ENCODE assay signal across 13 cellular contexts in genomic region chr1:225460021-225460736, GRCh38. TPM values are rescaled to one million over a fixed set of nuclear protein-coding genes. Genes with fewer than 3 reads are reported as not detected.
DNase-seq lines count a peak whose midpoint lies in the region; ATAC-seq, FAIRE-seq and TF ChIP-seq lines count a peak whose summit lies in the region.
"Had no signal": no experiment of that assay in that cellular context is flagged by ENCODE, and none has a peak within 500 bp of the region (broad histone marks: within the 10 kb centered on the region; RNA-seq: fewer than 3 reads in every experiment).

No MANE protein-coding gene starts in this region.

- H3K4me1 ChIP-seq in GM23338 (ENCODE audit: insufficient read depth), result peaks cover 29% of the 10 kb centered on the region
- H3K4me1 ChIP-seq in astrocyte (ENCODE audit: insufficient read depth, low read length), result peaks cover 30% of the 10 kb centered on the region
- peaks cover 14% of the 10 kb centered on the region for H3K4me1 ChIP-seq in mucosa of descending colon (ENCODE audit: low read depth)
- no peaks in the 10 kb centered on the region for H3K4me1 ChIP-seq in thyroid gland

- H2AFZ ChIP-seq in GM23338, result no peak overlapping the region
- H2AFZ ChIP-seq in astrocyte (ENCODE audit: low read depth, low read length), result no peak overlapping the region

- H3F3A ChIP-seq in GM23338 (replicated peaks; ENCODE audit: low read depth), result peaks cover 2% of the 10 kb centered on the region; the same call in 1 of the 2 replicates

- H3K4me3 ChIP-seq in AG10803 (ENCODE audit: low read length) (no peak overlapping the region), GM23338 (no peak overlapping the region), astrocyte (ENCODE audit: insufficient read depth, low read depth, low read length) (no peak overlapping the region), mucosa of descending colon (no peak overlapping the region), thyroid gland (replicated peaks in 1 of 3) (no peak overlapping the region)
- H3K4me3 ChIP-seq: left lung had no signal

- no peak overlapping the region for H3K27ac ChIP-seq in GM23338 (ENCODE audit: low read depth)
- H3K27ac ChIP-seq in astrocyte (ENCODE audit: low read depth, low read length), result no peak overlapping the region
- no peak overlapping the region for H3K27ac ChIP-seq in thyroid gland
- H3K27ac ChIP-seq: left lung had no signal

- H3K9ac ChIP-seq in astrocyte (ENCODE audit: low read length), result no peak overlapping the region

- H4K20me1 ChIP-seq in GM23338 (replicated peaks; ENCODE audit: insufficient read depth) (no peaks in the 10 kb centered on the region), astrocyte (ENCODE audit: insufficient read depth, low read length) (no peaks in the 10 kb centered on the region)

- peaks cover 7% of the 10 kb centered on the region; the same call in 2 of the 3 replicates for H3K9me3 Mint-ChIP-seq in GM23338
- H3K9me3 Mint-ChIP-seq in astrocyte (ENCODE audit: unreplicated experiment), result no peaks in the 10 kb centered on the region
- H3K9me3 Mint-ChIP-seq in naive thymus-derived CD8-positive, alpha-beta T cell, result no peaks in the 10 kb centered on the region
- H3K9me3 Mint-ChIP-seq: IgD-negative memory B cell had no signal

- H3K4me2 ChIP-seq in GM23338, result 0 out of 2 replicates have a peak overlapping the region, but pooled peaks have one; percentile 26
- H3K4me2 ChIP-seq in astrocyte (ENCODE audit: low read length), result no peak overlapping the region

- 0 out of 2 replicates have a peak, but pooled peaks have one; percentile 7 for TF ChIP-seq CTCF in AG10803 (conservative IDR thresholded peaks at IDR 0.05; ENCODE audit: low read length)
- no peak for TF ChIP-seq CTCF in GM23338 (conservative IDR thresholded peaks at IDR 0.05; ENCODE audit: low read depth in 2 of 2)
- no peak for TF ChIP-seq CTCF in astrocyte (IDR thresholded peaks at IDR 0.05; ENCODE audit: insufficient read depth, low read depth, low read length)
- TF ChIP-seq CTCF in mucosa of descending colon (IDR thresholded peaks at IDR 0.05), result no peak
- TF ChIP-seq CTCF in thyroid gland (IDR thresholded peaks at IDR 0.05), result no peak

- H3K27me3 Mint-ChIP-seq in GM23338 (ENCODE audit: insufficient read depth, low read depth, poor library complexity), result peaks cover 17% of the 10 kb centered on the region
- H3K27me3 Mint-ChIP-seq in astrocyte (ENCODE audit: low read depth, unreplicated experiment), result peaks cover 5% of the 10 kb centered on the region
- no peaks in the 10 kb centered on the region for H3K27me3 Mint-ChIP-seq in naive thymus-derived CD8-positive, alpha-beta T cell
- H3K27me3 Mint-ChIP-seq: IgD-negative memory B cell had no signal

- H3K79me2 ChIP-seq in GM23338 (replicated peaks; ENCODE audit: insufficient read depth), result no peaks in the 10 kb centered on the region
- no peaks in the 10 kb centered on the region for H3K79me2 ChIP-seq in astrocyte (ENCODE audit: insufficient read depth, low read length)

- no peak for FAIRE-seq in astrocyte (lab: Jason Lieb, UNC)
- FAIRE-seq: GM12892 had no signal

- ATAC-seq in GM23338, result peak; percentile 11
- peak; percentile 38 to 42 for ATAC-seq in naive thymus-derived CD8-positive, alpha-beta T cell
- ATAC-seq in HG02973 (IDR thresholded peaks at IDR 0.05; ENCODE audit: unreplicated experiment), result no peak
- no peak for ATAC-seq in mucosa of descending colon
- ATAC-seq: left lung had no signal

- no peak for DNase-seq in AG10803 (ENCODE audit: low read depth)
- DNase-seq in GM23338 (ENCODE audit: low spot score), result peak; percentile 24
- no peak for DNase-seq in astrocyte (ENCODE audit: low read depth)
- DNase-seq in naive thymus-derived CD8-positive, alpha-beta T cell, result peak in 1 of 10 donors; percentile 19
- DNase-seq in HT-29 (ENCODE audit: low spot score), result no peak
- no peak for DNase-seq in mucosa of descending colon
- DNase-seq in thyroid gland, result no peak
- DNase-seq: cerebellar nuclear complex, foreskin melanocyte, left lung had no signal

- H3K36me3 ChIP-seq in GM23338 (ENCODE audit: insufficient read depth) (no peaks in the 10 kb centered on the region), astrocyte (ENCODE audit: insufficient read depth, low read length) (no peaks in the 10 kb centered on the region), mucosa of descending colon (ENCODE audit: low read depth) (no peaks in the 10 kb centered on the region), thyroid gland (no peaks in the 10 kb centered on the region)
- H3K36me3 ChIP-seq: left lung had no signal

- H3K27me3 ChIP-seq in GM23338 (ENCODE audit: insufficient read depth), result no peaks in the 10 kb centered on the region
- H3K27me3 ChIP-seq in astrocyte (ENCODE audit: insufficient read depth, low read length), result no peaks in the 10 kb centered on the region
- H3K27me3 ChIP-seq in thyroid gland, result no peaks in the 10 kb centered on the region
- H3K27me3 ChIP-seq: left lung had no signal

- H3K36me3 Mint-ChIP-seq in GM23338 (ENCODE audit: low read depth) (no peaks in the 10 kb centered on the region), astrocyte (ENCODE audit: low read depth, unreplicated experiment) (no peaks in the 10 kb centered on the region)
- no peaks in the 10 kb centered on the region for H3K36me3 Mint-ChIP-seq in naive thymus-derived CD8-positive, alpha-beta T cell
- H3K36me3 Mint-ChIP-seq: IgD-negative memory B cell had no signal

- POLR2A ChIA-PET in naive thymus-derived CD8-positive, alpha-beta T cell (lab: Charles Lee), result interaction anchor here (0.7 to 2.5 kb wide), 5 partner anchors 8 to 317 kb away, joined by 3 to 23 read pairs (median 3); partner anchors contain the start of gene SRP9

- TF ChIP-seq POLR2A in thyroid gland (IDR thresholded peaks at IDR 0.05), result no peak

- H3K27ac Mint-ChIP-seq in GM23338, result no peak overlapping the region; the same call in 1 of the 2 replicates
- no peak overlapping the region for H3K27ac Mint-ChIP-seq in astrocyte (ENCODE audit: unreplicated experiment)
- H3K27ac Mint-ChIP-seq in naive thymus-derived CD8-positive, alpha-beta T cell, result peak overlapping the region in 8 of 10 donors; percentile 39 to 91 (median 84)

- peaks cover 46% of the 10 kb centered on the region for H3K4me1 Mint-ChIP-seq in GM23338
- H3K4me1 Mint-ChIP-seq in astrocyte (ENCODE audit: low read depth, unreplicated experiment), result peaks cover 46% of the 10 kb centered on the region
- H3K4me1 Mint-ChIP-seq in naive thymus-derived CD8-positive, alpha-beta T cell, result peaks cover 16 to 47% (median 40%) of the 10 kb centered on the region in 4 donors

- intact Hi-C loops in mucosa of descending colon (cut with DNase I, micrococcal nuclease) (no loop called here), thyroid gland (cut with DNase I) (no loop called here)

- H3K9me2 ChIP-seq in GM23338 (ENCODE audit: insufficient read depth), result 0 out of 2 replicates have a peak, but pooled peaks cover 4% of the 10 kb centered on the region

- 57 to 63% methylated on average over 17 to 18 of the region's 18 CpGs for WGBS in thyroid gland, 2 donors

- H3K9me3 ChIP-seq in astrocyte (ENCODE audit: insufficient read depth, low read depth, low read length) (no peaks in the 10 kb centered on the region), mucosa of descending colon (no peaks in the 10 kb centered on the region), thyroid gland (no peaks in the 10 kb centered on the region)
- H3K9me3 ChIP-seq: left lung had no signal

- H3K4me3 Mint-ChIP-seq in GM23338, result no peak overlapping the region
- H3K4me3 Mint-ChIP-seq in astrocyte (ENCODE audit: unreplicated experiment), result peak overlapping the region; percentile 58
- peak overlapping the region in 5 of 10 donors; percentile 11 to 72 (median 54) for H3K4me3 Mint-ChIP-seq in naive thymus-derived CD8-positive, alpha-beta T cell

TF ChIP-seq in GM23338, 12 proteins besides CTCF, POLR2A, EP300 and RAD21 (continues in another document):
- TF ChIP-seq ZNF331 (CRISPR knock-in tag; IDR thresholded peaks at IDR 0.05; ENCODE audit: low read depth) (no peak), REST (IDR thresholded peaks at IDR 0.05; ENCODE audit: unreplicated experiment) (no peak), EZH2phosphoT487 (IDR thresholded peaks at IDR 0.05; ENCODE audit: unreplicated experiment) (no peak)

RNA-seq across cellular contexts. Expression of gene LBR, which starts 32.3 kb away (rescaled TPM):
- total RNA-seq in GM23338 (2014; rRNA removed; shearing (Covaris generic)), result 91.3 and 93.6 TPM in 2 replicates
- polyA plus RNA-seq in GM23338 (2016; fragmentation: Nextera tagmentation; extraction: Ambion mirVana), result 41.9 and 50.6 TPM in 2 replicates
- total RNA-seq in astrocyte, result 35.0 and 42.6 TPM in 2 replicates
- total RNA-seq in naive thymus-derived CD8-positive, alpha-beta T cell, result 100 to 1,000 TPM; 151 to 167 TPM
- polyA plus RNA-seq in naive thymus-derived CD8-positive, alpha-beta T cell, result 100 to 1,000 TPM in 2 of 3 donors, 10 to 100 TPM in 1; 95.8 to 123 (median 111) TPM
- 42.9 and 43.9 TPM in 2 replicates for total RNA-seq in HT-29 (2014; rRNA removed; shearing (Covaris generic))
- 100 to 1,000 TPM in 2 of 3 donors, 10 to 100 TPM in 1; 87.9 to 161 (median 123) TPM for total RNA-seq in mucosa of descending colon
- total RNA-seq in thyroid gland, result 10 to 100 TPM; 33.1 to 46.7 (median 36.8) TPM

Comparison
In these comparisons a context has a peak if more than half of its experiments do, and no peak if none do; other contexts are left out.
1. ATAC-seq: peak in GM23338 (single experiment) and naive thymus-derived CD8-positive, alpha-beta T cell (2 of 2); none in HG02973 (single experiment) and mucosa of descending colon (single experiment).
2. H3K27ac Mint-ChIP-seq: peak in naive thymus-derived CD8-positive, alpha-beta T cell (8 of 10); none in GM23338 (single experiment) and astrocyte (single experiment).